8 cellular contexts compared by ENCODE assay signal in genomic region chr6:30615219-30615957, GRCh38. TPM values are rescaled to one million over a fixed set of nuclear protein-coding genes. Genes with fewer than 3 reads are reported as not detected.
A peak's percentile ranks its signal among the peaks of the same experiment; 100 is the strongest.
DNase-seq lines count a peak whose midpoint lies in the region; ATAC-seq and TF ChIP-seq lines count a peak whose summit lies in the region.

No MANE protein-coding gene starts in this region.

- H3K18ac ChIP-seq in mesendoderm (ENCODE audit: low read length): peak overlapping the region; percentile 76

- H3K9me3 Mint-ChIP-seq in activated CD4-positive, alpha-beta T cell treated with anti-CD3 and anti-CD28 coated beads for 36 hours (ENCODE audit: low read depth): no peaks in the 10 kb centered on the region

- H3K27me3 Mint-ChIP-seq in activated CD4-positive, alpha-beta T cell treated with anti-CD3 and anti-CD28 coated beads for 36 hours: no peaks in the 10 kb centered on the region

- peaks cover 4% of the 10 kb centered on the region for H3K36me3 ChIP-seq in mesendoderm (ENCODE audit: control insufficient read depth, insufficient read depth, low read length)
- H3K36me3 ChIP-seq in testis (ENCODE audit: low read depth, missing control alignments): no peaks in the 10 kb centered on the region

- intact Hi-C loops in activated CD4-positive, alpha-beta T cell treated with anti-CD3 and anti-CD28 coated beads for 36 hours (cut with DNase I, micrococcal nuclease): loop anchor here (2.0 to 10.0 kb wide), 8 partner anchors 57 to 1049 kb away; partner anchors contain the start of genes ATP6V1G2 (in 1 of the 2), C6orf47 (in 1 of the 2), CSNK2B (in 1 of the 2) and DDX39B (in 1 of the 2)
- intact Hi-C loops in testis (cut with DNase I; ENCODE audit: low total_unique reads): no loop called here

- no peak overlapping the region for H2AK5ac ChIP-seq in mesendoderm (ENCODE audit: low read length)

- H3K4me3 ChIP-seq in mesendoderm (ENCODE audit: low read length) (peak overlapping the region; percentile 95), testis (peak overlapping the region; percentile 76 to 96)

- no peak for TF ChIP-seq POLR2A in testis (IDR thresholded peaks at IDR 0.05)

- H3K27me3 ChIP-seq in mesendoderm (ENCODE audit: insufficient read depth, low read length, poor library complexity) (no peaks in the 10 kb centered on the region), testis (no peaks in the 10 kb centered on the region)

- peaks cover 16% of the 10 kb centered on the region for H3K79me2 ChIP-seq in mesendoderm (ENCODE audit: control insufficient read depth, insufficient read depth, low read length)

- H3K4me2 ChIP-seq in mesendoderm (ENCODE audit: low read length): peak overlapping the region; percentile 88

- no peak for ATAC-seq in activated CD4-positive, alpha-beta T cell treated with anti-CD3 and anti-CD28 coated beads for 36 hours

- peak overlapping the region; percentile 98 for H3K27ac Mint-ChIP-seq in activated CD4-positive, alpha-beta T cell treated with anti-CD3 and anti-CD28 coated beads for 36 hours

- H3K36me3 Mint-ChIP-seq in activated CD4-positive, alpha-beta T cell treated with anti-CD3 and anti-CD28 coated beads for 36 hours (ENCODE audit: low read depth): peaks cover 83% of the 10 kb centered on the region

- H3K56ac ChIP-seq in mesendoderm (ENCODE audit: low read length): peak overlapping the region; percentile 98

- no peaks in the 10 kb centered on the region for H3K9me3 ChIP-seq in testis

- no peak overlapping the region for H4K8ac ChIP-seq in mesendoderm (ENCODE audit: low read depth, low read length)

- H3K4me1 ChIP-seq in mesendoderm (ENCODE audit: control insufficient read depth, low read depth, low read length) (peaks cover 6% of the 10 kb centered on the region), testis (peaks cover 30% of the 10 kb centered on the region)

- no peak overlapping the region for H3K4ac ChIP-seq in mesendoderm (ENCODE audit: low read depth, low read length)

- TF ChIP-seq CTCF in VCaP (conservative IDR thresholded peaks at IDR 0.05) (no peak), testis (IDR thresholded peaks at IDR 0.05) (no peak)

- no peak overlapping the region for H2BK5ac ChIP-seq in mesendoderm (ENCODE audit: low read length)

- no peak overlapping the region for H4K5ac ChIP-seq in mesendoderm (ENCODE audit: low read length)

- no peak overlapping the region for H3K23ac ChIP-seq in mesendoderm (ENCODE audit: low read length)

- H3K79me1 ChIP-seq in mesendoderm (ENCODE audit: low read length): peaks cover 11% of the 10 kb centered on the region

- H2BK120ac ChIP-seq in mesendoderm (ENCODE audit: low read depth, low read length): no peak overlapping the region

- CTCF ChIA-PET in activated CD4-positive, alpha-beta T cell treated with anti-CD3 and anti-CD28 coated beads for 36 hours (lab: Charles Lee): interaction anchor here (0.6 to 3.8 kb wide), 16 partner anchors 17 to 899 kb away, joined by 3 to 39 read pairs (median 4); partner anchors contain the start of genes DHX16 and MDC1

- WGBS in mesendoderm (ENCODE audit: extremely low coverage, insufficient coverage, low lambda C conversion rate): no CpG with 5 or more reads among the region's 10 CpGs
- 0 to 1% methylated on average over 10 of the region's 10 CpGs for WGBS in testis, 2 donors

- no peak overlapping the region for H2BK15ac ChIP-seq in mesendoderm (replicated peaks; ENCODE audit: low read depth)

- peaks cover 49% of the 10 kb centered on the region for H3K4me1 Mint-ChIP-seq in activated CD4-positive, alpha-beta T cell treated with anti-CD3 and anti-CD28 coated beads for 36 hours

- H3K27ac ChIP-seq in VCaP (peak overlapping the region; percentile 97), mesendoderm (ENCODE audit: low read depth, low read length) (peak overlapping the region; percentile 85), testis (peak overlapping the region; percentile 98 to 99)

- peak overlapping the region; percentile 97 for H3K4me3 Mint-ChIP-seq in activated CD4-positive, alpha-beta T cell treated with anti-CD3 and anti-CD28 coated beads for 36 hours

- peak; percentile 41 for DNase-seq in activated CD4-positive, alpha-beta T cell treated with anti-CD3 and anti-CD28 coated beads for 36 hours
- DNase-seq in activated CD4-positive, alpha-beta T cell treated with anti-CD3 and anti-CD28 coated beads, Interleukin-2, amount 50 U/mL, for 4 hours: no peak
- DNase-seq in NCI-H2029 treated with DMSO at 0.1 percent for 48 hours (lab: John Stamatoyannopoulos, UW) (peak; percentile 71), mesendoderm (peak; percentile 96), testis (no peak), hepatic stellate cell (ENCODE audit: low spot score) (no peak)
- DNase-seq in effector CD8-positive, alpha-beta T cell (lab: John Stamatoyannopoulos, UW): peak; percentile 16

- POLR2A ChIA-PET in activated CD4-positive, alpha-beta T cell treated with anti-CD3 and anti-CD28 coated beads for 36 hours (lab: Charles Lee): interaction anchor here (0.6 to 2.1 kb wide), 26 partner anchors 10 to 1049 kb away, joined by 3 to 28 read pairs (median 4); partner anchors contain the start of genes ABCF1, C6orf136, DDX39B and DHX16

- H3K9ac ChIP-seq in mesendoderm (ENCODE audit: low read length): peak overlapping the region; percentile 99

RNA-seq across cellular contexts. Expression of gene PPP1R10, which starts 1.7 kb away (rescaled TPM):
- 10 to 100 TPM; 75.6 to 100.0 TPM for total RNA-seq in activated CD4-positive, alpha-beta T cell treated with anti-CD3 and anti-CD28 coated beads for 36 hours
- polyA plus RNA-seq in mesendoderm (2013, experiment 1 of 2): 92.3 TPM
- polyA plus RNA-seq in mesendoderm (2013, experiment 2 of 2): 90.2 TPM
- total RNA-seq in testis: 10 to 100 TPM; 50.8 to 72.7 TPM
- polyA plus RNA-seq in testis (ENCODE audit: insufficient read depth, low read depth, low replicate concordance): 47.4 TPM

RNA-seq across cellular contexts. Expression of gene MRPS18B, which starts 2.3 kb away (rescaled TPM):
- 100 to 1,000 TPM; 111 to 114 TPM for total RNA-seq in activated CD4-positive, alpha-beta T cell treated with anti-CD3 and anti-CD28 coated beads for 36 hours
- 51.9 TPM for polyA plus RNA-seq in mesendoderm (2013, experiment 1 of 2)
- 53.0 TPM for polyA plus RNA-seq in mesendoderm (2013, experiment 2 of 2)
- total RNA-seq in testis: 10 to 100 TPM; 36.1 to 49.5 TPM
- polyA plus RNA-seq in testis (ENCODE audit: insufficient read depth, low read depth, low replicate concordance): 54.5 TPM

RNA-seq across cellular contexts. Expression of gene ATAT1, which starts 11.3 kb away (rescaled TPM):
- total RNA-seq in activated CD4-positive, alpha-beta T cell treated with anti-CD3 and anti-CD28 coated beads for 36 hours: 1 to 10 TPM; 7.1 to 9.2 TPM
- polyA plus RNA-seq in mesendoderm (2013, experiment 1 of 2): 22.7 TPM
- polyA plus RNA-seq in mesendoderm (2013, experiment 2 of 2): 22.3 TPM
- 10 to 100 TPM; 20.7 to 36.4 TPM for total RNA-seq in testis
- polyA plus RNA-seq in testis (ENCODE audit: insufficient read depth, low read depth, low replicate concordance): 29.4 TPM

RNA-seq across cellular contexts. Expression of gene C6orf136, which starts 31.5 kb away (rescaled TPM):
- total RNA-seq in activated CD4-positive, alpha-beta T cell treated with anti-CD3 and anti-CD28 coated beads for 36 hours: 10 to 100 TPM; 26.5 to 30.8 TPM
- polyA plus RNA-seq in mesendoderm (2013, experiment 1 of 2): 18.8 TPM
- 18.7 TPM for polyA plus RNA-seq in mesendoderm (2013, experiment 2 of 2)
- 10 to 100 TPM; 17.8 to 22.0 TPM for total RNA-seq in testis
- 26.0 TPM for polyA plus RNA-seq in testis (ENCODE audit: insufficient read depth, low read depth, low replicate concordance)

RNA-seq across cellular contexts. Expression of gene ABCF1, which starts 44.1 kb away (rescaled TPM):
- 100 to 1,000 TPM in 1 of 2 experiments, 10 to 100 TPM in 1; 100.0 to 105 TPM for total RNA-seq in activated CD4-positive, alpha-beta T cell treated with anti-CD3 and anti-CD28 coated beads for 36 hours
- 106 TPM for polyA plus RNA-seq in mesendoderm (2013, experiment 1 of 2)
- polyA plus RNA-seq in mesendoderm (2013, experiment 2 of 2): 106 TPM
- total RNA-seq in testis: 10 to 100 TPM; 63.2 to 67.1 TPM
- 104 TPM for polyA plus RNA-seq in testis (ENCODE audit: insufficient read depth, low read depth, low replicate concordance)

Comparison
In these comparisons a context has a peak if more than half of its experiments do, and no peak if none do; other contexts are left out.
1. DNase-seq: peak in activated CD4-positive, alpha-beta T cell treated with anti-CD3 and anti-CD28 coated beads for 36 hours (single experiment), NCI-H2029 treated with DMSO at 0.1 percent for 48 hours (single experiment), effector CD8-positive, alpha-beta T cell (single experiment) and mesendoderm (single experiment); none in activated CD4-positive, alpha-beta T cell treated with anti-CD3 and anti-CD28 coated beads, Interleukin-2, amount 50 U/mL, for 4 hours (0 of 2), testis (single experiment) and hepatic stellate cell (single experiment).
2. Peak in every context shown above with its lines, with median percentiles within 50 percentile points of each other: H3K27ac ChIP-seq.